28 cellular contexts compared by ENCODE assay signal in genomic region chr17:17189559-17189958, GRCh38. TPM values are rescaled to one million over a fixed set of nuclear protein-coding genes. Genes with fewer than 3 reads are reported as not detected.
DNase-seq lines count a peak whose midpoint lies in the region; ATAC-seq, FAIRE-seq and TF ChIP-seq lines count a peak whose summit lies in the region.
"Had no signal": no experiment of that assay in that cellular context is flagged by ENCODE, and none has a peak within 500 bp of the region (broad histone marks: within the 10 kb centered on the region; RNA-seq: fewer than 3 reads in every experiment).

No MANE protein-coding gene starts in this region.

- H3K36me3 Mint-ChIP-seq in chondrocyte (ENCODE audit: low read depth) = peaks cover 16% of the 10 kb centered on the region

- 48% methylated on average over 4 of the region's 4 CpGs for WGBS in HepG2 (ENCODE audit: low lambda C conversion rate)
- 51% methylated on average over 4 of the region's 4 CpGs for WGBS in right lobe of liver (ENCODE audit: insufficient coverage, low coverage, low lambda C conversion rate, missing lambda C conversion rate)

- ATAC-seq in HepG2 (peak; percentile 28; the same call in 2 of the 3 replicates), right lobe of liver (no peak), GM19324 (IDR thresholded peaks at IDR 0.05; ENCODE audit: low FRiP score, unreplicated experiment) (no peak), GM18858 (IDR thresholded peaks at IDR 0.05; ENCODE audit: unreplicated experiment) (no peak)
- no peak for ATAC-seq in stimulated activated naive CD8-positive, alpha-beta T cell treated with anti-CD3 and anti-CD28 coated beads, Interleukin-15, amount 100 ng/mL, for 72 hours
- ATAC-seq: activated naive CD8-positive, alpha-beta T cell treated with anti-CD3 and anti-CD28 coated beads, Interleukin-2, amount 50 U/mL, for 24 hours; foreskin keratinocyte; mucosa of descending colon; sciatic nerve had no signal

- TF ChIP-seq RAD21 in HepG2 (CRISPR knock-in tag; IDR thresholded peaks at IDR 0.05) = no peak

- intact Hi-C loops in HepG2 (cut with micrococcal nuclease; ENCODE audit: unreplicated experiment) = no loop called here
- intact Hi-C loops in right lobe of liver (cut with DNase I) = no loop called here

- peak overlapping the region; percentile 4; the same call in 1 of the 2 replicates for H3K9ac ChIP-seq in HepG2 (ENCODE audit: insufficient read depth, low read depth, low read length)
- H3K9ac ChIP-seq in rectal smooth muscle tissue (ENCODE audit: low read length) = no peak overlapping the region

- H3K9me3 ChIP-seq in HepG2 (ENCODE audit: low read length) (no peaks in the 10 kb centered on the region), right lobe of liver (no peaks in the 10 kb centered on the region)
- H3K9me3 ChIP-seq: mucosa of descending colon had no signal

- H3K27me3 ChIP-seq in HepG2 (ENCODE audit: control insufficient read depth in 1 of 2, insufficient read depth in 2 of 2, low read length in 2 of 2) = no peaks in the 10 kb centered on the region
- no peaks in the 10 kb centered on the region for H3K27me3 ChIP-seq in right lobe of liver
- H3K27me3 ChIP-seq in rectal smooth muscle tissue (ENCODE audit: control insufficient read depth, insufficient read depth, low read length) = no peaks in the 10 kb centered on the region
- H3K27me3 ChIP-seq: foreskin keratinocyte had no signal

- POLR2A ChIA-PET in HepG2 (lab: Yijun Ruan, JAX) = interaction anchor here (1.0 kb wide), 1 partner anchor 47 kb away, joined by 3 read pairs; the partner anchor contains the start of gene FLCN

- H3K36me3 ChIP-seq in HepG2 (replicated peaks in 1 of 2; ENCODE audit: control insufficient read depth in 1 of 2, insufficient read depth in 2 of 2, low read length in 2 of 2) (peaks cover under 1 to 3% of the 10 kb centered on the region in 2 experiments; a peak in 4 of 5 replicates), right lobe of liver (peaks cover 0 to 2% (median 0%) of the 10 kb centered on the region in 4 donors), rectal smooth muscle tissue (ENCODE audit: control insufficient read depth, insufficient read depth, low read length) (peaks cover 2% of the 10 kb centered on the region)

- H3K4me3 ChIP-seq in HepG2 (replicated peaks in 1 of 3; ENCODE audit: insufficient read depth in 1 of 3, low read depth in 2 of 3, low read length in 3 of 3) (no peak overlapping the region), right lobe of liver (no peak overlapping the region), rectal smooth muscle tissue (ENCODE audit: low read length) (no peak overlapping the region)
- H3K4me3 ChIP-seq: mucosa of descending colon had no signal

- BruUV-seq in HepG2 (replicated peaks; lab: Mats Ljungman, UMichigan) = no TSS peak

- H3K4me1 Mint-ChIP-seq in chondrocyte (ENCODE audit: low read depth) = peaks cover 61% of the 10 kb centered on the region
- H3K4me1 Mint-ChIP-seq in stimulated activated naive CD8-positive, alpha-beta T cell treated with anti-CD3 and anti-CD28 coated beads, Interleukin-15, amount 100 ng/mL, for 72 hours = peaks cover 31% of the 10 kb centered on the region

- no peaks in the 10 kb centered on the region for H3K9me3 Mint-ChIP-seq in chondrocyte (ENCODE audit: low read depth)
- no peaks in the 10 kb centered on the region for H3K9me3 Mint-ChIP-seq in stimulated activated naive CD8-positive, alpha-beta T cell treated with anti-CD3 and anti-CD28 coated beads, Interleukin-15, amount 100 ng/mL, for 72 hours
- H3K9me3 Mint-ChIP-seq: activated B cell treated with CpG ODN at 0.5 μM for 24 hours; activated naive CD8-positive, alpha-beta T cell treated with anti-CD3 and anti-CD28 coated beads, Interleukin-2, amount 50 U/mL, for 24 hours; neural crest cell had no signal

- no peaks in the 10 kb centered on the region for H4K20me1 ChIP-seq in HepG2 (ENCODE audit: insufficient read depth, low read length)

- TF ChIP-seq CTCF in HepG2 (CRISPR knock-in tag; IDR thresholded peaks at IDR 0.05) (no peak), right lobe of liver (IDR thresholded peaks at IDR 0.05) (no peak), chondrocyte (IDR thresholded peaks at IDR 0.05) (no peak)

- peak overlapping the region; percentile 54 for H3K27ac ChIP-seq in HepG2 (ENCODE audit: extremely low read length, insufficient read depth, low read length)
- no peak overlapping the region for H3K27ac ChIP-seq in right lobe of liver
- peak overlapping the region; percentile 85 for H3K27ac ChIP-seq in rectal smooth muscle tissue (ENCODE audit: low read depth, low read length)
- H3K27ac ChIP-seq: C4-2B, foreskin keratinocyte had no signal

- TF ChIP-seq POLR2A in HepG2 (IDR thresholded peaks at IDR 0.05; ENCODE audit: insufficient read depth in 1 of 2, low read depth in 2 of 2, low read length in 2 of 2) (no peak), right lobe of liver (IDR thresholded peaks at IDR 0.05) (no peak)

- in situ Hi-C loops in HepG2 (cut with HindIII; ENCODE audit: extremely low pct_ligation_motif_present, low pct_unique_long_range_greater_than_20kb) = no loop called here

- TF ChIP-seq EP300 in HepG2 (IDR thresholded peaks at IDR 0.05; ENCODE audit: low read depth in 2 of 2, low read length in 2 of 2) (no peak), HepG2 (CRISPR knock-in tag; IDR thresholded peaks at IDR 0.05; ENCODE audit: borderline replicate concordance) (no peak)

- peak overlapping the region; percentile 1 for H3K27ac Mint-ChIP-seq in chondrocyte (ENCODE audit: unreplicated experiment)
- H3K27ac Mint-ChIP-seq in stimulated activated naive CD8-positive, alpha-beta T cell treated with anti-CD3 and anti-CD28 coated beads, Interleukin-15, amount 100 ng/mL, for 72 hours = no peak overlapping the region
- H3K27ac Mint-ChIP-seq: activated B cell treated with CpG ODN at 0.5 μM for 24 hours; activated naive CD8-positive, alpha-beta T cell treated with anti-CD3 and anti-CD28 coated beads, Interleukin-2, amount 50 U/mL, for 24 hours had no signal

- H2AFZ ChIP-seq in HepG2 (ENCODE audit: low read length) = no peak overlapping the region

- H3K4me2 ChIP-seq in HepG2 (ENCODE audit: low read depth, low read length) = no peak overlapping the region

- no peaks in the 10 kb centered on the region for H3K79me2 ChIP-seq in HepG2 (ENCODE audit: insufficient read depth, low read length)

- DNase-seq in HepG2 (ENCODE audit: low spot score) (no peak), right lobe of liver (no peak), chondrocyte (ENCODE audit: low spot score) (no peak), SHP77 treated with DMSO at 0.1 percent for 48 hours (lab: John Stamatoyannopoulos, UW) (no peak)
- no peak for DNase-seq in stimulated activated naive CD8-positive, alpha-beta T cell treated with anti-CD3 and anti-CD28 coated beads, Interleukin-15, amount 100 ng/mL, for 72 hours
- DNase-seq: activated B cell treated with CpG ODN at 0.5 μM for 24 hours; activated CD4-positive, alpha-beta T cell treated with anti-CD3 and anti-CD28 coated beads, Interleukin-2, amount 50 U/mL, for 48 hours; activated CD8-positive, alpha-beta memory T cell treated with anti-CD3 and anti-CD28 coated beads, Interleukin-2, amount 50 U/mL, for 48 hours; activated effector memory CD4-positive, alpha-beta T cell treated with anti-CD3 and anti-CD28 coated beads, Interleukin-2, amount 50 U/mL, for 16 hours; activated naive CD8-positive, alpha-beta T cell treated with anti-CD3 and anti-CD28 coated beads, Interleukin-2, amount 50 U/mL, for 24 hours; effector CD8-positive, alpha-beta T cell; erythroblast; NCI-H1105; NCI-H2029 treated with DMSO at 0.1 percent for 48 hours; NCI-H2227 treated with DMSO at 0.1 percent for 48 hours; NCI-H748 treated with DMSO at 0.1 percent for 48 hours; stimulated activated CD8-positive, alpha-beta memory T cell treated with anti-CD3 and anti-CD28 coated beads, Interleukin-4, amount 100 ng/mL, for 48 hours had no signal

- no peak overlapping the region for H3K4me3 Mint-ChIP-seq in chondrocyte (ENCODE audit: unreplicated experiment)
- H3K4me3 Mint-ChIP-seq in stimulated activated naive CD8-positive, alpha-beta T cell treated with anti-CD3 and anti-CD28 coated beads, Interleukin-15, amount 100 ng/mL, for 72 hours = no peak overlapping the region
- H3K4me3 Mint-ChIP-seq: activated B cell treated with CpG ODN at 0.5 μM for 24 hours; activated naive CD8-positive, alpha-beta T cell treated with anti-CD3 and anti-CD28 coated beads, Interleukin-2, amount 50 U/mL, for 24 hours; neural crest cell had no signal

- H3K27me3 Mint-ChIP-seq in chondrocyte (ENCODE audit: low read depth) = no peaks in the 10 kb centered on the region
- no peaks in the 10 kb centered on the region for H3K27me3 Mint-ChIP-seq in stimulated activated naive CD8-positive, alpha-beta T cell treated with anti-CD3 and anti-CD28 coated beads, Interleukin-15, amount 100 ng/mL, for 72 hours
- H3K27me3 Mint-ChIP-seq: activated B cell treated with CpG ODN at 0.5 μM for 24 hours; activated naive CD8-positive, alpha-beta T cell treated with anti-CD3 and anti-CD28 coated beads, Interleukin-2, amount 50 U/mL, for 24 hours had no signal

- peak; percentile 74 for FAIRE-seq in HepG2 (lab: Jason Lieb, UNC)
- FAIRE-seq: D721Med, GM12892, islet of Langerhans had no signal

- H3K4me1 ChIP-seq in HepG2 (ENCODE audit: insufficient read depth, low read length) (peaks cover 28% of the 10 kb centered on the region), right lobe of liver (no peaks in the 10 kb centered on the region), rectal smooth muscle tissue (ENCODE audit: control insufficient read depth, insufficient read depth, low read length) (peaks cover 18% of the 10 kb centered on the region)

- CTCF ChIA-PET in HepG2 (lab: Yijun Ruan, JAX; ENCODE audit: low intra/inter-chr PET ratio, low total read pairs) = no interaction called here

RNA-seq across cellular contexts. Expression of gene PLD6, which starts 16.6 kb away (rescaled TPM):
- total RNA-seq in HepG2 (2016; rRNA removed; fragmentation: Illumina TruSeq; extraction: Trizol) = 6.4 and 11.4 TPM in 2 replicates
- total RNA-seq in HepG2 (2016; cell fraction: cytosol; rRNA removed; fragmentation: Illumina TruSeq; extraction: Trizol; ENCODE audit: low read depth) = 3.0 and 3.5 TPM in 2 replicates
- 5.8 and 11.8 TPM in 2 replicates for total RNA-seq in HepG2 (2016; cell fraction: insoluble cytoplasmic fraction; rRNA removed; fragmentation: Illumina TruSeq; extraction: Trizol)
- total RNA-seq in HepG2 (2016; cell fraction: membrane; rRNA removed; fragmentation: Illumina TruSeq; extraction: Trizol) = 9.3 and 9.7 TPM in 2 replicates
- 10.6 and 11.8 TPM in 2 replicates for total RNA-seq in HepG2 (2016; cell fraction: nucleus; rRNA removed; fragmentation: Illumina TruSeq; extraction: Trizol)
- polyA plus RNA-seq in HepG2 (2011; rRNA removed) = 4.8 and 5.2 TPM in 2 replicates
- polyA plus RNA-seq in HepG2 (2011; cell fraction: cytosol; rRNA removed) = 4.0 and 4.1 TPM in 2 replicates
- polyA plus RNA-seq in HepG2 (2011; cell fraction: nucleus; rRNA removed) = 3.9 and 4.4 TPM in 2 replicates
- polyA plus RNA-seq in HepG2 (2012) = 4.5 and 5.6 TPM in 2 replicates
- polyA plus RNA-seq in HepG2 (2016; cell fraction: cytosol; fragmentation: Illumina TruSeq; extraction: Trizol; ENCODE audit: low read depth) = 1.8 and 2.0 TPM in 2 replicates
- 5.1 and 5.4 TPM in 2 replicates for polyA plus RNA-seq in HepG2 (2016; cell fraction: insoluble cytoplasmic fraction; fragmentation: Illumina TruSeq; extraction: Trizol; ENCODE audit: low read depth)
- polyA plus RNA-seq in HepG2 (2016; cell fraction: membrane; fragmentation: Illumina TruSeq; extraction: Trizol; ENCODE audit: low read depth) = 3.9 and 4.0 TPM in 2 replicates
- polyA plus RNA-seq in HepG2 (2016; cell fraction: nucleus; fragmentation: Illumina TruSeq; extraction: Trizol; ENCODE audit: insufficient read depth, low read depth) = 17.5 and 18.2 TPM in 2 replicates
- polyA minus RNA-seq in HepG2 (2011; rRNA and poly(A)+ RNA removed; ENCODE audit: low replicate concordance) = 7.8 TPM in 2 replicates
- 3.1 and 3.6 TPM in 2 replicates for polyA minus RNA-seq in HepG2 (2011; cell fraction: cytosol; rRNA and poly(A)+ RNA removed)
- 4.5 and 6.3 TPM in 2 replicates for polyA minus RNA-seq in HepG2 (2011; cell fraction: nucleus; rRNA and poly(A)+ RNA removed)
- total RNA-seq in right lobe of liver = 1 to 10 TPM in 5 of 6 experiments, under 1 TPM in 1; 0.68 to 3.6 (median 2.8) TPM
- 0.55 to 0.68 TPM (median 0.64 TPM) in 3 replicates for total RNA-seq in chondrocyte

RNA-seq across cellular contexts. Expression of gene FLCN, which starts 47.4 kb away (rescaled TPM):
- total RNA-seq in HepG2 (2016; rRNA removed; fragmentation: Illumina TruSeq; extraction: Trizol) (21.8 and 24.9 TPM in 2 replicates), right lobe of liver (10 to 100 TPM; 25.4 to 44.3 (median 35.9) TPM), chondrocyte (59.0 to 73.1 TPM (median 71.2 TPM) in 3 replicates)
- 6.3 and 6.9 TPM in 2 replicates for total RNA-seq in HepG2 (2016; cell fraction: cytosol; rRNA removed; fragmentation: Illumina TruSeq; extraction: Trizol; ENCODE audit: low read depth)
- total RNA-seq in HepG2 (2016; cell fraction: insoluble cytoplasmic fraction; rRNA removed; fragmentation: Illumina TruSeq; extraction: Trizol) = 21.4 and 25.3 TPM in 2 replicates
- 12.0 and 12.3 TPM in 2 replicates for total RNA-seq in HepG2 (2016; cell fraction: membrane; rRNA removed; fragmentation: Illumina TruSeq; extraction: Trizol)
- 19.9 and 26.2 TPM in 2 replicates for total RNA-seq in HepG2 (2016; cell fraction: nucleus; rRNA removed; fragmentation: Illumina TruSeq; extraction: Trizol)
- polyA plus RNA-seq in HepG2 (2011; rRNA removed) = 16.6 and 20.2 TPM in 2 replicates
- polyA plus RNA-seq in HepG2 (2011; cell fraction: cytosol; rRNA removed) = 9.1 and 11.6 TPM in 2 replicates
- polyA plus RNA-seq in HepG2 (2011; cell fraction: nucleus; rRNA removed) = 35.9 and 37.1 TPM in 2 replicates
- polyA plus RNA-seq in HepG2 (2012) = 13.4 and 13.9 TPM in 2 replicates
- polyA plus RNA-seq in HepG2 (2016; cell fraction: cytosol; fragmentation: Illumina TruSeq; extraction: Trizol; ENCODE audit: low read depth) = 1.3 and 1.9 TPM in 2 replicates
- polyA plus RNA-seq in HepG2 (2016; cell fraction: insoluble cytoplasmic fraction; fragmentation: Illumina TruSeq; extraction: Trizol; ENCODE audit: low read depth) = 12.1 and 14.3 TPM in 2 replicates
- polyA plus RNA-seq in HepG2 (2016; cell fraction: membrane; fragmentation: Illumina TruSeq; extraction: Trizol; ENCODE audit: low read depth) = 3.4 TPM in 2 replicates
- polyA plus RNA-seq in HepG2 (2016; cell fraction: nucleus; fragmentation: Illumina TruSeq; extraction: Trizol; ENCODE audit: insufficient read depth, low read depth) = 41.6 and 44.8 TPM in 2 replicates
- 28.0 and 42.8 TPM in 2 replicates for polyA minus RNA-seq in HepG2 (2011; rRNA and poly(A)+ RNA removed; ENCODE audit: low replicate concordance)
- 9.6 and 9.9 TPM in 2 replicates for polyA minus RNA-seq in HepG2 (2011; cell fraction: cytosol; rRNA and poly(A)+ RNA removed)
- 25.4 and 26.4 TPM in 2 replicates for polyA minus RNA-seq in HepG2 (2011; cell fraction: nucleus; rRNA and poly(A)+ RNA removed)

Comparison
In these comparisons a context has a peak if more than half of its experiments do, and no peak if none do; other contexts are left out.
1. H3K27ac ChIP-seq: peak in HepG2 (single experiment) and rectal smooth muscle tissue (single experiment); none in right lobe of liver (0 of 3).